25 cellular contexts compared by ENCODE assay signal in the genomic region with DNA sequence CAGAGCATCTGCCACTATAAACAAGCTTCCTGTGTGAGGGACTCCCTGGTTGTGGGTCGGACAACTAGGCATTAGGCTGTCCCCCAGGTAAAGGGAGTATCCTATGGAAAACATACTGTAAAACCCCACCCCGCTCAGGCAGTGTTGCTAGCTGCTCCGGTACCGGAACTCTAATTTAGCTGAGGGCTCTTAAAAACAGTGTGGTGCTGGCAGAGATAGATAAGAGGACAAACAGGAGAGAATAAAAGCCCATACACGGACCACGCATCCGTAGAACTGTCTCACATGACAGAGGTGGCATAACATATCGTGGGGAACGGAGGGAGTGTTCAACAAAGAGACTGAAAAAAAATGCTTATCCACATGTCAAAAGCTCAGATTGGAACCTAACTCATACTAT. TPM values are rescaled to one million over a fixed set of nuclear protein-coding genes. Genes with fewer than 3 reads are reported as not detected.
DNase-seq lines count a peak whose midpoint lies in the region; ATAC-seq, FAIRE-seq and TF ChIP-seq lines count a peak whose summit lies in the region.
"Had no signal": no experiment of that assay in that cellular context is flagged by ENCODE, and none has a peak within 500 bp of the region (broad histone marks: within the 10 kb centered on the region; RNA-seq: fewer than 3 reads in every experiment).

No MANE protein-coding gene starts in this region.

- DNase-seq in right atrium auricular region (ENCODE audit: low spot score), result peak; percentile 30
- DNase-seq in left ventricle myocardium superior, result no peak
- DNase-seq in NCI-H2227 treated with DMSO at 0.1 percent for 48 hours (lab: John Stamatoyannopoulos, UW), result peak; percentile 23
- DNase-seq in erythroblast (lab: John Stamatoyannopoulos, UW), result peak; percentile 39 to 72
- no peak for DNase-seq in RPMI8226
- no peak for DNase-seq in NCI-H524 (lab: John Stamatoyannopoulos, UW)
- no peak for DNase-seq in urothelium cell line (ENCODE audit: low spot score)
- DNase-seq: activated CD4-positive, alpha-beta T cell treated with anti-CD3 and anti-CD28 coated beads, Interleukin-2, amount 50 U/mL, for 48 hours; activated naive CD8-positive, alpha-beta T cell treated with anti-CD3 and anti-CD28 coated beads for 36 hours; Caco-2; EL; KG1; MM.1S; NCI-H69; psoas muscle; T1000 had no signal

- no peaks in the 10 kb centered on the region for H3K9me3 ChIP-seq in right atrium auricular region
- H3K9me3 ChIP-seq: BLaER1, Caco-2, psoas muscle had no signal

- no peak overlapping the region for H3K27ac ChIP-seq in right atrium auricular region
- H3K27ac ChIP-seq: BLaER1, psoas muscle had no signal

- no peak for TF ChIP-seq POLR2A in erythroblast (IDR thresholded peaks at IDR 0.05; ENCODE audit: low read length)

- no peak for FAIRE-seq in urothelium cell line (lab: Jason Lieb, UNC)
- FAIRE-seq: astrocyte, H54, islet of Langerhans had no signal

- no peaks in the 10 kb centered on the region for H3K36me3 ChIP-seq in right atrium auricular region
- H3K36me3 ChIP-seq: BLaER1 had no signal

- no peaks in the 10 kb centered on the region for H3K27me3 ChIP-seq in right atrium auricular region
- H3K27me3 ChIP-seq: BLaER1 had no signal

- TF ChIP-seq CTCF in right atrium auricular region (IDR thresholded peaks at IDR 0.05), result no peak

- no peaks in the 10 kb centered on the region for H3K4me1 ChIP-seq in right atrium auricular region
- H3K4me1 ChIP-seq: BLaER1, psoas muscle had no signal

- intact Hi-C loops in left ventricle myocardium superior (cut with micrococcal nuclease), result no loop called here

- ATAC-seq in left ventricle myocardium superior, result no peak
- no peak for ATAC-seq in esophagus mucosa
- ATAC-seq: psoas muscle had no signal

- H3K4me3 ChIP-seq in right atrium auricular region, result no peak overlapping the region
- H3K4me3 ChIP-seq: BLaER1, psoas muscle had no signal

RNA-seq across cellular contexts. Expression of gene MOGAT2, which starts 3.4 kb away (rescaled TPM):
- total RNA-seq in right atrium auricular region (not detected), left ventricle myocardium superior (0.17 TPM), esophagus mucosa (0.60 TPM)
- total RNA-seq: A673; activated naive CD8-positive, alpha-beta T cell treated with anti-CD3 and anti-CD28 coated beads for 36 hours; astrocyte; dermis microvascular lymphatic vessel endothelial cell; glomerular endothelial cell; HT-29; psoas muscle had no signal

RNA-seq across cellular contexts. Expression of gene MAP6, which starts 45.4 kb away (rescaled TPM):
- total RNA-seq in right atrium auricular region, result 1 to 10 TPM; 6.3 to 8.1 TPM
- 5.4 TPM for total RNA-seq in left ventricle myocardium superior
- 0.32 TPM for total RNA-seq in esophagus mucosa
- total RNA-seq: A673; activated naive CD8-positive, alpha-beta T cell treated with anti-CD3 and anti-CD28 coated beads for 36 hours; HT-29 had no signal

RNA-seq across cellular contexts. Expression of gene DGAT2, which starts 54.4 kb away (rescaled TPM):
- total RNA-seq in right atrium auricular region (10 to 100 TPM in 1 of 2 donors, 1 to 10 TPM in 1; 2.7 to 27.7 TPM), left ventricle myocardium superior (18.3 TPM), esophagus mucosa (12.4 TPM)

Comparison
In these comparisons a context has a peak if more than half of its experiments do, and no peak if none do; other contexts are left out.
1. DNase-seq: peak in right atrium auricular region (single experiment), NCI-H2227 treated with DMSO at 0.1 percent for 48 hours (single experiment) and erythroblast (2 of 2); none in left ventricle myocardium superior (single experiment), RPMI8226 (single experiment), NCI-H524 (0 of 2) and urothelium cell line (single experiment).